10 cellular contexts compared by ENCODE assay signal in genomic region chr6:35663447-35664235, GRCh38. TPM values are rescaled to one million over a fixed set of nuclear protein-coding genes. Genes with fewer than 3 reads are reported as not detected.
DNase-seq lines count a peak whose midpoint lies in the region; ATAC-seq, FAIRE-seq and TF ChIP-seq lines count a peak whose summit lies in the region.
"Had no signal": no experiment of that assay in that cellular context is flagged by ENCODE, and none has a peak within 500 bp of the region (broad histone marks: within the 10 kb centered on the region; RNA-seq: fewer than 3 reads in every experiment).

No MANE protein-coding gene starts in this region.

- H3K27me3 ChIP-seq in RWPE2 (ENCODE audit: insufficient read depth, poor library complexity, severe bottlenecking) (no peaks in the 10 kb centered on the region), gastrocnemius medialis (no peaks in the 10 kb centered on the region)
- H3K27me3 ChIP-seq: SJCRH30 had no signal

- peaks cover 59% of the 10 kb centered on the region for H3K4me1 ChIP-seq in RWPE2 (ENCODE audit: insufficient read depth, poor library complexity, severe bottlenecking)
- H3K4me1 ChIP-seq in gastrocnemius medialis = peaks cover 63 to 66% of the 10 kb centered on the region in 2 donors
- H3K4me1 ChIP-seq: SJCRH30 had no signal

- in situ Hi-C loops in gastrocnemius medialis (cut with MboI; ENCODE audit: low sequenced_read_pairs in 4 of 4) = no loop called here

- intact Hi-C loops in gastrocnemius medialis (cut with DNase I; ENCODE audit: low total_unique reads) = loop anchor here (2.0 kb wide), 1 partner anchor 21 kb away; no protein-coding TSS in a partner anchor

- TF ChIP-seq CTCF in RWPE2 (IDR thresholded peaks at IDR 0.05; ENCODE audit: poor library complexity, severe bottlenecking) (no peak), fibroblast of the aortic adventitia (IDR thresholded peaks at IDR 0.05; ENCODE audit: insufficient read depth, low read length) (no peak), gastrocnemius medialis (IDR thresholded peaks at IDR 0.05 in 4 of 5, conservative IDR thresholded peaks at IDR 0.05 in 1 of 5) (no peak)

- H3K4me3 ChIP-seq in RWPE2 (ENCODE audit: severe bottlenecking) (no peak overlapping the region), fibroblast of the aortic adventitia (ENCODE audit: low read depth, low read length) (no peak overlapping the region), gastrocnemius medialis (peak overlapping the region in 1 of 4 donors; percentile 1)
- H3K4me3 ChIP-seq: lung, SJCRH30 had no signal

- peaks cover 28% of the 10 kb centered on the region for H3K36me3 ChIP-seq in RWPE2 (ENCODE audit: low read depth)
- H3K36me3 ChIP-seq in gastrocnemius medialis = peaks cover 0 to 8% of the 10 kb centered on the region in 2 donors
- H3K36me3 ChIP-seq: SJCRH30 had no signal

- DNase-seq in GM12891 (ENCODE audit: insufficient read length, low spot score) = peak; percentile 9
- DNase-seq in RWPE2 (ENCODE audit: low spot score) = no peak
- DNase-seq in fibroblast of the aortic adventitia (ENCODE audit: low read depth) = peak; percentile 71
- DNase-seq in gastrocnemius medialis = no peak
- no peak for DNase-seq in caudate nucleus (lab: John Stamatoyannopoulos, UW)
- no peak for DNase-seq in substantia nigra (lab: John Stamatoyannopoulos, UW)
- DNase-seq in activated T-cell treated with anti-CD3 and anti-CD28 coated beads, Interleukin-2, amount 50 U/mL, for 48 hours = no peak
- DNase-seq: SJCRH30 had no signal

- H3K27ac ChIP-seq in RWPE2 (ENCODE audit: poor library complexity, severe bottlenecking) (peak overlapping the region; percentile 72), gastrocnemius medialis (peak overlapping the region; percentile 55 to 83 (median 72)), caudate nucleus (ENCODE audit: low read depth, low read length) (no peak overlapping the region), substantia nigra (ENCODE audit: low read depth, low read length, poor library complexity, severe bottlenecking) (no peak overlapping the region)
- H3K27ac ChIP-seq: SJCRH30 had no signal

- FAIRE-seq in GM12891 (lab: Jason Lieb, UNC) = peak; percentile 82

- TF ChIP-seq POLR2A in GM12891 (IDR thresholded peaks at IDR 0.05; ENCODE audit: low read depth, low read length) (no peak), gastrocnemius medialis (IDR thresholded peaks at IDR 0.05) (no peak)

- ATAC-seq in RWPE2 (ENCODE audit: low read depth) (peak; percentile 90), gastrocnemius medialis (peak in 1 of 2 donors; percentile 18), GM19328 (IDR thresholded peaks at IDR 0.05; ENCODE audit: unreplicated experiment) (no peak)

- no peaks in the 10 kb centered on the region for H3K9me3 ChIP-seq in RWPE2 (ENCODE audit: severe bottlenecking)
- no peaks in the 10 kb centered on the region for H3K9me3 ChIP-seq in gastrocnemius medialis
- H3K9me3 ChIP-seq: SJCRH30 had no signal

TF ChIP-seq in GM12891, 5 proteins besides CTCF, POLR2A, EP300 and RAD21:
- no peak for TF ChIP-seq POU2F2 (IDR thresholded peaks at IDR 0.05; ENCODE audit: low read depth, low read length)
- TF ChIP-seq PAX5 (IDR thresholded peaks at IDR 0.05; ENCODE audit: insufficient read depth, low read length, severe bottlenecking) = no peak
- TF ChIP-seq SPI1 (IDR thresholded peaks at IDR 0.05; ENCODE audit: low read depth, low read length) = no peak
- no peak for TF ChIP-seq TAF1 (IDR thresholded peaks at IDR 0.05; ENCODE audit: low read depth, low read length)
- TF ChIP-seq POLR2AphosphoS5 (IDR thresholded peaks at IDR 0.05; ENCODE audit: low read depth, low read length) = no peak

RNA-seq across cellular contexts. Expression of gene FKBP5, which starts 25.1 kb away (rescaled TPM):
- polyA plus RNA-seq in GM12891 (2012; ENCODE audit: low read depth, missing spikeins) = 36.6 TPM
- total RNA-seq in fibroblast of the aortic adventitia (ENCODE audit: low replicate concordance) (2.9 and 5.3 TPM in 2 replicates), gastrocnemius medialis (1,000 to 10,000 TPM in 2 of 4 donors, 100 to 1,000 TPM in 2; 665 to 1,753 (median 1,205) TPM)
- total RNA-seq: SJCRH30 had no signal

Comparison
In these comparisons a context has a peak if more than half of its experiments do, and no peak if none do; other contexts are left out.
1. DNase-seq: peak in GM12891 (single experiment) and fibroblast of the aortic adventitia (single experiment); none in RWPE2 (single experiment), gastrocnemius medialis (0 of 2), caudate nucleus (0 of 61), substantia nigra (0 of 49) and activated T-cell treated with anti-CD3 and anti-CD28 coated beads, Interleukin-2, amount 50 U/mL, for 48 hours (0 of 2).
2. H3K27ac ChIP-seq: peak in RWPE2 (single experiment) and gastrocnemius medialis (4 of 4); none in caudate nucleus (single experiment) and substantia nigra (single experiment).
3. RNA of gene FKBP5, which starts 25.1 kb away (total RNA-seq): 665 to 1,753 TPM in gastrocnemius medialis; 2.9 to 5.3 TPM in fibroblast of the aortic adventitia; every median in the first group is over 100 times any median in the second.